ENCODE assay signal across 1 cellular context in the genomic region with DNA sequence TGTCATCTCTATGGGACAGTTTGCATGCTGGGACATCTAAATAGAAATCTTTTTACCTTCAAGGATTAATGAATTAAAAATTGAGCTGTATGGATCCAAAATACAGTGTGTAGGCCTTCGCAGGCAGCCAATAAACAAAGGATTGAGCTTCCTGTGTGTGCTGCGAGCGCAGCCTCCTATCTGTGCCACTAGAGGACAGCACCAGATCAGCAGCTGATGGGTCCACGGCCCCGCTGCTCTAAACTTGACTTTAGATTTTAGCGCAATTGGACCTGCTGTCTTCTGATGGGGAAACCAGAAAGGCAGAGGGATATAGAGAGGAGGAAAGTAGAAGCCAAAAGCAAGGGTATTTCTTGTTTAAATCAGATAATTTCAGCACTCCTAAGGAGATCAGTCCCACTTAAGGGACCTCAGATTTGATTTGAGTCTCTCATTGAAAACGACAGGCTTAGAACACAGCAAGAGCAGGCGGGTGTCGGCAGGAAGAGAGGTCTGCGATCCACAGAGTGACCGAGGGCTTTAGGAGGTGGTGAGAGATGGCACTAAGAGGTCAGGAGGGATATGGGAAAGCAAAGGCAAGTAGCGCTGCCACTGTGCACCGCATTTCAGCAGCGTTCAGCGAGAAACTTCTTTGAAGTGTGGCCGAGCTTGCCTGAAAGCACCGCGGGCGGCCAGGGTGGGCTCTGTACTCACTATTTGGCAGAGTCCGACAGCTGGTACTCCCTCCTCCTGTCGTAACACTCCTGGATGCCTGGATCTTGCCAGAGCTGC.
TF ChIP-seq lines count a peak whose summit lies in the region.

No MANE protein-coding gene starts in this region.

TF ChIP-seq in SK-N-SH, 30 proteins besides CTCF, POLR2A, EP300 and RAD21 (continued from another document):
- TF ChIP-seq REST (IDR thresholded peaks at IDR 0.05; ENCODE audit: low read depth, low read length) = no peak
- no peak for TF ChIP-seq JUND (IDR thresholded peaks at IDR 0.05)
- no peak for TF ChIP-seq USF2 (IDR thresholded peaks at IDR 0.05; ENCODE audit: borderline replicate concordance, low read depth, low read length)
- peak; percentile 76 for TF ChIP-seq CHD2 (IDR thresholded peaks at IDR 0.05; ENCODE audit: low read length, partially characterized antibody)
- TF ChIP-seq FOSL2 (IDR thresholded peaks at IDR 0.05; ENCODE audit: borderline replicate concordance, low read depth) = no peak
- TF ChIP-seq RFX5 (IDR thresholded peaks at IDR 0.05; ENCODE audit: low read length) = peak; percentile 52; the same call in 1 of the 2 replicates
- TF ChIP-seq, protein P1, sequence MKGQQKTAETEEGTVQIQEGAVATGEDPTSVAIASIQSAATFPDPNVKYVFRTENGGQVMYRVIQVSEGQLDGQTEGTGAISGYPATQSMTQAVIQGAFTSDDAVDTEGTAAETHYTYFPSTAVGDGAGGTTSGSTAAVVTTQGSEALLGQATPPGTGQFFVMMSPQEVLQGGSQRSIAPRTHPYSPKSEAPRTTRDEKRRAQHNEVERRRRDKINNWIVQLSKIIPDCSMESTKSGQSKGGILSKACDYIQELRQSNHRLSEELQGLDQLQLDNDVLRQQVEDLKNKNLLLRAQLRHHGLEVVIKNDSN (IDR thresholded peaks at IDR 0.05; ENCODE audit: borderline replicate concordance, low read depth) = no peak
- TF ChIP-seq EZH2phosphoT487 (IDR thresholded peaks at IDR 0.05; ENCODE audit: borderline replicate concordance, low read depth) = no peak
- peak; percentile 67; the same call in 1 of the 2 replicates for TF ChIP-seq RCOR1 (IDR thresholded peaks at IDR 0.05; ENCODE audit: low read length)
- TF ChIP-seq NRF1 (IDR thresholded peaks at IDR 0.05; ENCODE audit: low read depth, low read length) = no peak; the same call in 1 of the 2 replicates
- TF ChIP-seq TCF12 (IDR thresholded peaks at IDR 0.05) = no peak
- TF ChIP-seq TEAD4 (IDR thresholded peaks at IDR 0.05; ENCODE audit: borderline replicate concordance, insufficient read depth) = no peak
- TF ChIP-seq, protein P2, sequence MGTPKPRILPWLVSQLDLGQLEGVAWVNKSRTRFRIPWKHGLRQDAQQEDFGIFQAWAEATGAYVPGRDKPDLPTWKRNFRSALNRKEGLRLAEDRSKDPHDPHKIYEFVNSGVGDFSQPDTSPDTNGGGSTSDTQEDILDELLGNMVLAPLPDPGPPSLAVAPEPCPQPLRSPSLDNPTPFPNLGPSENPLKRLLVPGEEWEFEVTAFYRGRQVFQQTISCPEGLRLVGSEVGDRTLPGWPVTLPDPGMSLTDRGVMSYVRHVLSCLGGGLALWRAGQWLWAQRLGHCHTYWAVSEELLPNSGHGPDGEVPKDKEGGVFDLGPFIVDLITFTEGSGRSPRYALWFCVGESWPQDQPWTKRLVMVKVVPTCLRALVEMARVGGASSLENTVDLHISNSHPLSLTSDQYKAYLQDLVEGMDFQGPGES (IDR thresholded peaks at IDR 0.05; ENCODE audit: low read depth, low read length) = no peak
- no peak for TF ChIP-seq TAF1 (IDR thresholded peaks at IDR 0.05; ENCODE audit: borderline replicate concordance, low read depth, low read length)
- TF ChIP-seq YY1 (IDR thresholded peaks at IDR 0.05; ENCODE audit: low read depth) = no peak
- TF ChIP-seq MXI1 (IDR thresholded peaks at IDR 0.05; ENCODE audit: low read depth, low read length) = no peak
- TF ChIP-seq SMC3 (IDR thresholded peaks at IDR 0.05; ENCODE audit: low read depth, low read length) = peak; percentile 98
- no peak for TF ChIP-seq POLR2AphosphoS5 (IDR thresholded peaks at IDR 0.05; ENCODE audit: low read depth, low read length)
TF ChIP-seq in SK-N-SH: peak in this region for 4.
